8 cellular contexts compared by ENCODE assay signal in genomic region chr4:1855334-1856070, GRCh38. TPM values are rescaled to one million over a fixed set of nuclear protein-coding genes. Genes with fewer than 3 reads are reported as not detected.
DNase-seq lines count a peak whose midpoint lies in the region; ATAC-seq and TF ChIP-seq lines count a peak whose summit lies in the region.

No MANE protein-coding gene starts in this region.

- no peak for TF ChIP-seq CTCF in BJ (IDR thresholded peaks at IDR 0.05; ENCODE audit: insufficient read depth, low read depth, low read length)

- peak overlapping the region; percentile 92 for H3K4me3 ChIP-seq in BJ (ENCODE audit: low read depth, low read length)
- H3K4me3 ChIP-seq in rectal smooth muscle tissue (ENCODE audit: low read length): peak overlapping the region; percentile 85

- H3K27me3 ChIP-seq in BJ (ENCODE audit: control insufficient read depth, insufficient read depth, low read length) (no peaks in the 10 kb centered on the region), rectal smooth muscle tissue (ENCODE audit: control insufficient read depth, insufficient read depth, low read length) (no peaks in the 10 kb centered on the region)

- peak overlapping the region; percentile 54 for H3K27ac ChIP-seq in rectal smooth muscle tissue (ENCODE audit: low read depth, low read length)

- DNase-seq in BJ (ENCODE audit: low read depth): no peak
- DNase-seq in activated T-cell treated with anti-CD3 and anti-CD28 coated beads, Interleukin-2, amount 50 U/mL, for 48 hours: peak; percentile 43 to 55
- peak; percentile 70 for DNase-seq in Right ventricle myocardium superior
- no peak for DNase-seq in amniotic stem cell (lab: John Stamatoyannopoulos, UW)
- DNase-seq in LoVo (ENCODE audit: low spot score): no peak

- no peaks in the 10 kb centered on the region for H3K36me3 ChIP-seq in BJ (ENCODE audit: control insufficient read depth, insufficient read depth, low read length)
- no peaks in the 10 kb centered on the region for H3K36me3 ChIP-seq in rectal smooth muscle tissue (ENCODE audit: control insufficient read depth, insufficient read depth, low read length)

- peak overlapping the region; percentile 50 for H3K9ac ChIP-seq in rectal smooth muscle tissue (ENCODE audit: low read length)

- ATAC-seq in GM19438 (IDR thresholded peaks at IDR 0.05; ENCODE audit: low read depth, unreplicated experiment): peak; percentile 15
- peak; percentile 16 for ATAC-seq in HG03558 (IDR thresholded peaks at IDR 0.05; ENCODE audit: extremely low read depth, unreplicated experiment)
- peak; percentile 13 for ATAC-seq in Right ventricle myocardium superior (ENCODE audit: poor library complexity)

- intact Hi-C loops in Right ventricle myocardium superior (cut with DNase I): no loop called here

- peaks cover 10% of the 10 kb centered on the region for H3K4me1 ChIP-seq in rectal smooth muscle tissue (ENCODE audit: control insufficient read depth, insufficient read depth, low read length)

- POLR2A ChIA-PET in BJ (lab: Charles Lee): no interaction called here

- CTCF ChIA-PET in BJ (lab: Yijun Ruan, JAX): interaction anchor here (0.6 to 4.8 kb wide), 4 partner anchors 33 to 44 kb away, joined by 3 to 30 read pairs (median 4); no protein-coding TSS in a partner anchor

RNA-seq across cellular contexts. Expression of gene LETM1, which starts 0.5 kb away (rescaled TPM):
- polyA plus RNA-seq in BJ (2011; rRNA removed): 13.6 and 17.1 TPM in 2 replicates
- polyA minus RNA-seq in BJ (2011; rRNA and poly(A)+ RNA removed): 35.0 and 35.1 TPM in 2 replicates
- 41.8 TPM for total RNA-seq in Right ventricle myocardium superior

RNA-seq across cellular contexts. Expression of gene NSD2, which starts 15.7 kb away (rescaled TPM):
- polyA plus RNA-seq in BJ (2011; rRNA removed): 21.1 and 22.3 TPM in 2 replicates
- polyA minus RNA-seq in BJ (2011; rRNA and poly(A)+ RNA removed): 45.3 and 54.7 TPM in 2 replicates
- total RNA-seq in Right ventricle myocardium superior: 32.6 TPM

Comparison
In these comparisons a context has a peak if more than half of its experiments do, and no peak if none do; other contexts are left out.
1. DNase-seq: peak in activated T-cell treated with anti-CD3 and anti-CD28 coated beads, Interleukin-2, amount 50 U/mL, for 48 hours (2 of 2) and Right ventricle myocardium superior (single experiment); none in BJ (single experiment), amniotic stem cell (single experiment) and LoVo (single experiment).
2. Peak in every context shown above with its lines, with median percentiles within 50 percentile points of each other: ATAC-seq.